Comparison of ENCODE assay signal across 7 cellular contexts in the genomic region with DNA sequence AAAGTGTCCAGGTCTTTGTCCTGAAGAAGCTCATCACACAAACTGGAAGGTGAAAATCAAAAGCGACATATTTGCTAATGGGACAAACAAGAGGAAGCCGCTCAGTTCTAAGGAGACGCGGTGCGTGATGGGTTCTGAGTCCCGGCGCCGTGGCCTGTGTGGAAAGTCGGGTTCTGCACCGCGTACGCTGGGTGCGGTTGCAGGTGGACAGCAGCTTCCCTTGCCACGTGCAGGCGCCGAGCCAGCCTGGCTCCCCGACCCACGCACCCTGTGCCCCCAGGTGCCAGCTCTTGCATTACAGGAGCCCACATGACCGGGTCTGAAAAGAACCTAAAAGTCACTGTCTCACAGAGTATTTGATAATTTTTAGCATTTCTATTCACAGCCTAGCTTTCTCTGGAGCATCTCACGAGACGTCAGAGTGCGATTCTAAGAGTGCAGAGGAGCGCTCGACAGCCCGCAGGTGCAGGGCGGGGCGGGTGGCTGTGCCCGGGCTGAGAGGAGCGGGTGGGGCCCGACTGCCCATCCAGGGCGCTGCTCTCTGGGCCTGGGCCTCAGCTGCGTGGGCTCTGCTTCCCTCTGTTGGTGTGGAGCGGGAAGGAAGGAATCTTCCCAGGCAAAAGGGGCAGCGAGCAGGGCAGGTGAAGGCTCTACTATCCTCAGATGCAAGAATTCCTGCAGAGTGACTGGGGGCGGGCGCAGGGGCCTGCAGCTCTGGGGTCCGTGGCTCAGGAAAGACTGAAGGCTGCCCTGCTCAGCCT. TPM values are rescaled to one million over a fixed set of nuclear protein-coding genes. Genes with fewer than 3 reads are reported as not detected.
DNase-seq lines count a peak whose midpoint lies in the region; ATAC-seq and TF ChIP-seq lines count a peak whose summit lies in the region.

No MANE protein-coding gene starts in this region.

- H3K4me3 Mint-ChIP-seq in CD4-positive, alpha-beta T cell = no peak overlapping the region

- DNase-seq in H7 (peak; percentile 92), NCI-H345 treated with DMSO at 0.1 percent for 48 hours (lab: John Stamatoyannopoulos, UW; ENCODE audit: unreplicated experiment) (peak; percentile 50), prostate gland (ENCODE audit: low spot score) (peak; percentile 7), HPDE6-E6E7 (ENCODE audit: extremely low spot score) (no peak)
- no peak for DNase-seq in CD4-positive, alpha-beta T cell

- no peaks in the 10 kb centered on the region for H3K4me1 ChIP-seq in prostate gland (replicated peaks)

- peak in 3 of 4 experiments; percentile 30 to 57 (median 46) for TF ChIP-seq CTCF in prostate gland (IDR thresholded peaks at IDR 0.05)
- TF ChIP-seq CTCF in CD4-positive, alpha-beta T cell (IDR thresholded peaks at IDR 0.05) = no peak

- H3K27ac ChIP-seq in prostate gland = no peak overlapping the region
- H3K27ac ChIP-seq in CD4-positive, alpha-beta T cell (ENCODE audit: low read depth, low read length) = no peak overlapping the region

- no peaks in the 10 kb centered on the region for H3K36me3 Mint-ChIP-seq in CD4-positive, alpha-beta T cell (ENCODE audit: low read depth)

- H3K9me3 ChIP-seq in prostate gland = no peaks in the 10 kb centered on the region
- H3K9me3 ChIP-seq in CD4-positive, alpha-beta T cell (ENCODE audit: control insufficient read depth, low read length) = no peaks in the 10 kb centered on the region

- no peak overlapping the region for H3K27ac Mint-ChIP-seq in CD4-positive, alpha-beta T cell

- H3K4me3 ChIP-seq in H7 (ENCODE audit: insufficient read depth, low read depth, low read length) = no peak overlapping the region
- H3K4me3 ChIP-seq in prostate gland = no peak overlapping the region

- CTCF ChIA-PET in CD4-positive, alpha-beta T cell (lab: Charles Lee) = no interaction called here

- 52% methylated on average over 37 of the region's 37 CpGs for WGBS in prostate gland

- peaks cover 6% of the 10 kb centered on the region for H3K27me3 Mint-ChIP-seq in CD4-positive, alpha-beta T cell

- ATAC-seq in esophagus mucosa = peak; percentile 38
- ATAC-seq in HG03378 (IDR thresholded peaks at IDR 0.05; ENCODE audit: unreplicated experiment) = no peak
- no peak for ATAC-seq in CD4-positive, alpha-beta T cell (ENCODE audit: poor library complexity)

- H3K27me3 ChIP-seq in H7 (ENCODE audit: control insufficient read depth, insufficient read depth, low read length) (no peaks in the 10 kb centered on the region), prostate gland (replicated peaks; ENCODE audit: insufficient read depth) (no peaks in the 10 kb centered on the region)
- H3K27me3 ChIP-seq in CD4-positive, alpha-beta T cell (ENCODE audit: control insufficient read depth, insufficient read depth, low read length) = no peaks in the 10 kb centered on the region

- no peak for TF ChIP-seq POLR2A in prostate gland (IDR thresholded peaks at IDR 0.05)

- H3K4me1 Mint-ChIP-seq in CD4-positive, alpha-beta T cell (ENCODE audit: low read depth) = no peaks in the 10 kb centered on the region

- intact Hi-C loops in prostate gland (cut with DNase I) = no loop called here
- intact Hi-C loops in CD4-positive, alpha-beta T cell (cut with DNase I, micrococcal nuclease) = no loop called here

- H3K9me3 Mint-ChIP-seq in CD4-positive, alpha-beta T cell = no peaks in the 10 kb centered on the region

- H3K36me3 ChIP-seq in H7 (replicated peaks; ENCODE audit: control insufficient read depth, insufficient read depth, low read length) (no peaks in the 10 kb centered on the region), prostate gland (no peaks in the 10 kb centered on the region)

- POLR2A ChIA-PET in CD4-positive, alpha-beta T cell (lab: Charles Lee) = no interaction called here

RNA-seq across cellular contexts. Expression of gene MYT1L, which starts 39.4 kb away (rescaled TPM):
- total RNA-seq in H7 (2014; rRNA removed; shearing (Covaris generic)) = 0.18 TPM in 1 of 2 replicates, not detected in the other
- total RNA-seq in esophagus mucosa = not detected
- total RNA-seq in prostate gland = 10 to 100 TPM in 1 of 2 donors, not detected in 1; 38.5 TPM
- under 1 TPM; 0.14 to 0.22 TPM for total RNA-seq in CD4-positive, alpha-beta T cell

Comparison
In these comparisons a context has a peak if more than half of its experiments do, and no peak if none do; other contexts are left out.
1. DNase-seq: peak in H7 (single experiment), NCI-H345 treated with DMSO at 0.1 percent for 48 hours (single experiment) and prostate gland (single experiment); none in HPDE6-E6E7 (single experiment) and CD4-positive, alpha-beta T cell (0 of 10).